In genomic region chr12:7169951-7170350, GRCh38 we compare ENCODE assay signal across 26 cellular contexts. TPM values are rescaled to one million over a fixed set of nuclear protein-coding genes. Genes with fewer than 3 reads are reported as not detected.
"Had no signal": no experiment of that assay in that cellular context is flagged by ENCODE, and none has a peak within 500 bp of the region (broad histone marks: within the 10 kb centered on the region; RNA-seq: fewer than 3 reads in every experiment).

No MANE protein-coding gene starts in this region.

- ATAC-seq: stimulated activated effector memory CD8-positive, alpha-beta T cell treated with anti-CD3 and anti-CD28 coated beads, Interleukin-12 subunit alpha, Interleukin-12 subunit beta, amount 100 ng/mL, for 72 hours; stimulated activated memory B cell treated with anti-CD40 and anti-IgM and Interleukin-4, amounts not matched to agents 10 μg/mL and 1 μg/mL and 100 μg/mL, for 72 hours; stimulated activated naive B cell treated with anti-CD40 and anti-IgM and Interleukin-4, amounts not matched to agents 10 μg/mL and 1 μg/mL and 100 μg/mL, for 72 hours; stimulated activated naive CD8-positive, alpha-beta T cell treated with anti-CD3 and anti-CD28 coated beads, Interleukin-15, amount 100 ng/mL, for 72 hours; stimulated activated naive CD8-positive, alpha-beta T cell treated with anti-CD3 and anti-CD28 coated beads, Interleukin-15, Interleukin-2, amounts not matched to agents 100 U/mL and 50 U/mL, for 24 hours; upper lobe of right lung had no signal

- DNase-seq: stimulated activated CD4-positive, alpha-beta T cell treated with anti-CD3 and anti-CD28 coated beads, Interleukin-2, amount 100 ng/mL, for 48 hours; stimulated activated CD4-positive, alpha-beta T cell treated with anti-CD3 and anti-CD28 coated beads, Interleukin-4, amount 100 ng/mL, for 1 hour; stimulated activated CD4-positive, alpha-beta T cell treated with anti-CD3 and anti-CD28 coated beads, Interleukin-4, amount 100 ng/mL, for 24 hours; stimulated activated CD4-positive, alpha-beta T cell treated with anti-CD3 and anti-CD28 coated beads, Interleukin-4, amount 100 ng/mL, for 4 hours; stimulated activated CD8-positive, alpha-beta memory T cell treated with anti-CD3 and anti-CD28 coated beads, Interleukin-4, amount 100 ng/mL, for 48 hours; stimulated activated naive B cell treated with anti-CD40 and anti-IgM and Interleukin-4, amounts not matched to agents 10 μg/mL and 1 μg/mL and 100 μg/mL, for 72 hours; stimulated activated naive CD4-positive, alpha-beta T cell; stimulated activated naive CD4-positive, alpha-beta T cell treated with Interleukin-2 at 50 U/mL for 16 hours; stimulated activated naive CD8-positive, alpha-beta T cell treated with anti-CD3 and anti-CD28 coated beads, Interleukin-15, amount 100 ng/mL, for 72 hours; stimulated activated naive CD8-positive, alpha-beta T cell treated with anti-CD3 and anti-CD28 coated beads, Interleukin-15, Interleukin-2, amounts not matched to agents 100 U/mL and 50 U/mL, for 24 hours; stomach; substantia nigra; testis; thyroid gland; tibial artery; transverse colon; trophoblast cell; upper lobe of left lung; upper lobe of right lung; uterus had no signal

- H3K36me3 ChIP-seq: stomach, suprapubic skin, thoracic aorta, thyroid gland, tibial artery, tibial nerve, transverse colon, upper lobe of left lung, upper lobe of right lung, uterus, vagina had no signal

- H3K4me1 ChIP-seq: stomach, suprapubic skin, testis, thyroid gland, tibial artery, tibial nerve, transverse colon, upper lobe of left lung, upper lobe of right lung, uterus, vagina had no signal

- H3K9me3 ChIP-seq: testis, thoracic aorta, thyroid gland, upper lobe of right lung, uterus, vagina had no signal

- H3K4me3 ChIP-seq: stomach, suprapubic skin, testis, thoracic aorta, thyroid gland, tibial artery, tibial nerve, transverse colon, upper lobe of left lung, upper lobe of right lung, uterus, vagina had no signal

RNA-seq across cellular contexts. Expression of gene RBP5, which starts 41.3 kb away (rescaled TPM):
- total RNA-seq: stomach had no signal
